ENCODE assay signal across 9 cellular contexts in genomic region chr7:142866361-142867096, GRCh38. TPM values are rescaled to one million over a fixed set of nuclear protein-coding genes. Genes with fewer than 3 reads are reported as not detected.
DNase-seq lines count a peak whose midpoint lies in the region; ATAC-seq, FAIRE-seq and TF ChIP-seq lines count a peak whose summit lies in the region.
"Had no signal": no experiment of that assay in that cellular context is flagged by ENCODE, and none has a peak within 500 bp of the region (broad histone marks: within the 10 kb centered on the region; RNA-seq: fewer than 3 reads in every experiment).

No MANE protein-coding gene starts in this region.

- H3K4me3 ChIP-seq in GM12864 (ENCODE audit: low read depth, low read length) = no peak overlapping the region
- H3K4me3 ChIP-seq in PC-9 = no peak overlapping the region
- no peak overlapping the region for H3K4me3 ChIP-seq in pancreas

- no peaks in the 10 kb centered on the region for H3K79me2 ChIP-seq in PC-9 (ENCODE audit: low read depth)

- POLR2A ChIA-PET in PC-9 (lab: Charles Lee; ENCODE audit: unreplicated experiment) = interaction anchor here (0.6 kb wide), 1 partner anchor 435 kb away, joined by 3 read pairs; no protein-coding TSS in a partner anchor

- H3K36me3 ChIP-seq in PC-9 (ENCODE audit: low read depth) (peaks cover 22% of the 10 kb centered on the region; the same call in 1 of the 2 replicates), pancreas (peaks cover 0 to 3% (median 0%) of the 10 kb centered on the region in 3 donors)

- no peaks in the 10 kb centered on the region for H3F3A ChIP-seq in PC-9 (ENCODE audit: insufficient read depth, low read depth)

- H3K4me2 ChIP-seq in PC-9 = no peak overlapping the region

- no peak for TF ChIP-seq POLR2A in erythroblast (IDR thresholded peaks at IDR 0.05; ENCODE audit: low read length)

- H3K27me3 ChIP-seq in PC-9 (ENCODE audit: insufficient read depth, low read depth) = no peaks in the 10 kb centered on the region
- H3K27me3 ChIP-seq in pancreas = no peaks in the 10 kb centered on the region

- H4K20me1 ChIP-seq in PC-9 (ENCODE audit: insufficient read depth) = no peaks in the 10 kb centered on the region

- H3K9me3 ChIP-seq in PC-9 (ENCODE audit: insufficient read depth, low read depth) (no peaks in the 10 kb centered on the region), pancreas (no peaks in the 10 kb centered on the region)

- intact Hi-C loops in PC-9 (cut with micrococcal nuclease; ENCODE audit: unreplicated experiment) = loop anchor here (2.0 to 5.0 kb wide), 2 partner anchors 234 to 332 kb away; no protein-coding TSS in a partner anchor
- intact Hi-C loops in pancreas (cut with DNase I) = no loop called here

- no peak overlapping the region for H2AFZ ChIP-seq in PC-9

- CTCF ChIA-PET in PC-9 (lab: Charles Lee) = interaction anchor here (0.5 to 1.1 kb wide), 5 partner anchors 83 to 543 kb away, joined by 3 to 13 read pairs (median 4); no protein-coding TSS in a partner anchor

- TF ChIP-seq CTCF in GM12864 (IDR thresholded peaks at IDR 0.05; ENCODE audit: low read depth, low read length, missing control alignments) (peak; percentile 56), PC-9 (conservative IDR thresholded peaks at IDR 0.05) (peak; percentile 83), pancreas (IDR thresholded peaks at IDR 0.05) (peak; percentile 38 to 59 (median 58))

- no peak overlapping the region for H3K27ac ChIP-seq in PC-9
- no peak overlapping the region for H3K27ac ChIP-seq in pancreas

- H3K4me1 ChIP-seq in PC-9 (replicated peaks; ENCODE audit: insufficient read depth) = no peaks in the 10 kb centered on the region
- H3K4me1 ChIP-seq in pancreas = no peaks in the 10 kb centered on the region

- no peak for FAIRE-seq in pancreas (lab: Jason Lieb, UNC)
- FAIRE-seq: colon had no signal

- H3K9me2 ChIP-seq in PC-9 (ENCODE audit: insufficient read depth) = no peaks in the 10 kb centered on the region

- no TSS peak for BruUV-seq in PC-9 (replicated peaks; lab: Mats Ljungman, UMichigan)

- peak; percentile 19 for DNase-seq in A172 (ENCODE audit: low spot score)
- no peak for DNase-seq in GM12864 (ENCODE audit: low read depth)
- peak; percentile 36 to 59 for DNase-seq in PC-9
- peak; percentile 11 to 55 for DNase-seq in erythroblast (lab: John Stamatoyannopoulos, UW)
- peak in 5 of 6 donors; percentile 45 to 82 (median 69) for DNase-seq in pancreas
- no peak for DNase-seq in SKM-1 (lab: John Stamatoyannopoulos, UW; ENCODE audit: unreplicated experiment)
- no peak for DNase-seq in foreskin melanocyte

- ATAC-seq in pancreas = peak; percentile 66 to 94 (median 84)
- ATAC-seq in GM21825 (IDR thresholded peaks at IDR 0.05; ENCODE audit: unreplicated experiment) = no peak

- 41 to 45% methylated on average over 18 of the region's 18 CpGs for WGBS in pancreas, 2 donors

RNA-seq across cellular contexts. Expression of gene EPHB6, which starts 11.7 kb away (rescaled TPM):
- total RNA-seq in A172 (2014; rRNA removed; shearing (Covaris generic)) = 2.0 and 2.7 TPM in 2 replicates
- 39.2 and 72.9 TPM in 2 replicates for total RNA-seq in PC-9 (2021)
- total RNA-seq in pancreas = 10 to 100 TPM; 23.8 to 34.7 (median 27.0) TPM
- polyA plus RNA-seq in pancreas = 100 to 1,000 TPM; 117 to 165 TPM

RNA-seq across cellular contexts. Expression of gene TRPV6, which starts 19.0 kb away (rescaled TPM):
- not detected in 2 replicates for total RNA-seq in A172 (2014; rRNA removed; shearing (Covaris generic))
- 13.5 and 14.7 TPM in 2 replicates for total RNA-seq in PC-9 (2021)
- total RNA-seq in pancreas = 10 to 100 TPM; 36.1 to 67.4 (median 47.5) TPM
- polyA plus RNA-seq in pancreas = 100 to 1,000 TPM; 239 to 308 TPM

Comparison
In these comparisons a context has a peak if more than half of its experiments do, and no peak if none do; other contexts are left out.
1. DNase-seq: peak in A172 (single experiment), PC-9 (2 of 2), erythroblast (2 of 2) and pancreas (5 of 6); none in GM12864 (single experiment), SKM-1 (single experiment) and foreskin melanocyte (single experiment).
2. RNA of gene TRPV6, which starts 19.0 kb away (total RNA-seq): 36.1 to 67.4 TPM in pancreas and 13.5 to 14.7 TPM in PC-9; not detected in A172; every median in the first group is over 10 times any median in the second.
3. Peak in every context shown above with its lines, with median percentiles within 50 percentile points of each other: CTCF ChIP-seq.